Comparison of ENCODE assay signal across 14 cellular contexts in the genomic region with DNA sequence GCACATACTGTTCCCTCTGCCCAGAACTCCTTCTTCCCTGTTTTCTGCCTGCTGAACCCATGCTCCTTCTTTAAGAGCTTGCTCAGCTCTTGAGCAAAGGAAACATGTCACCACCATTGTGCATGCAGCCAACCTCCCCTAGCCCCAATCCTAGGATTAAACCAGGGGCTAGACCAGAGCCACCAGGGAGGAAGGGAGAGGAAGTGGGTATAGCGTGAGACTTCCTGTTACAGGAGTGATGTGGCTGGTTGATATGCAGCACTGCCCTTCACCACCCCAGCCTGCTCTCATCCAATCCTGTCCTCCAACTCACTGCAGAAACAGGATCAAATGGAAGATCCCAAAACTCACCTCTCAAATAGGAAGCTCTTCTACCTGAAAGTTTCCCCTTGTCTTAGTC.
"Had no signal": no experiment of that assay in that cellular context is flagged by ENCODE, and none has a peak within 500 bp of the region (broad histone marks: within the 10 kb centered on the region; RNA-seq: fewer than 3 reads in every experiment).

No MANE protein-coding gene starts in this region.

- H3K36me3 ChIP-seq: lower lobe of right lung, neural progenitor cell, ovary, thyroid gland had no signal

- DNase-seq: activated CD4-positive, alpha-beta T cell treated with anti-CD3 and anti-CD28 coated beads, Interleukin-2, amount 50 U/mL, for 4 hours; activated CD4-positive, CD25-positive, alpha-beta regulatory T cell treated with anti-CD3 and anti-CD28 coated beads, Interleukin-2, amount 50 U/mL, for 72 hours; activated naive CD4-positive, alpha-beta T cell treated with Interleukin-2 at 50 U/mL for 16 hours; dermis blood vessel endothelial cell; effector memory CD8-positive, alpha-beta T cell; foreskin melanocyte; left cardiac atrium; lower lobe of right lung; midbrain; ovary; stimulated activated CD4-positive, alpha-beta T cell treated with anti-CD3 and anti-CD28 coated beads, Interleukin-2, amount 100 ng/mL, for 24 hours; T1000; thyroid gland had no signal

- H3K4me3 Mint-ChIP-seq: effector memory CD8-positive, alpha-beta T cell; neural progenitor cell had no signal

- H3K4me3 ChIP-seq: lower lobe of right lung, neural progenitor cell, ovary, thyroid gland had no signal

- H3K9me3 ChIP-seq: lower lobe of right lung, ovary, thyroid gland had no signal

- H3K36me3 Mint-ChIP-seq: neural progenitor cell had no signal

- H3K4me1 Mint-ChIP-seq: neural progenitor cell had no signal

- H3K9ac ChIP-seq: neural progenitor cell had no signal

- H3K27ac Mint-ChIP-seq: neural progenitor cell had no signal

- H3K4me1 ChIP-seq: lower lobe of right lung, thyroid gland had no signal

- H3K27ac ChIP-seq: lower lobe of right lung, neural progenitor cell, ovary, thyroid gland had no signal

- H3K4me2 ChIP-seq: neural progenitor cell had no signal

- ATAC-seq: effector memory CD8-positive, alpha-beta T cell; left cardiac atrium; lower lobe of right lung had no signal

- H3K9me3 Mint-ChIP-seq: neural progenitor cell had no signal

- H2AFZ ChIP-seq: neural progenitor cell had no signal

- H3K27me3 ChIP-seq: neural progenitor cell, ovary, thyroid gland had no signal
